16 cellular contexts compared by ENCODE assay signal in the genomic region with DNA sequence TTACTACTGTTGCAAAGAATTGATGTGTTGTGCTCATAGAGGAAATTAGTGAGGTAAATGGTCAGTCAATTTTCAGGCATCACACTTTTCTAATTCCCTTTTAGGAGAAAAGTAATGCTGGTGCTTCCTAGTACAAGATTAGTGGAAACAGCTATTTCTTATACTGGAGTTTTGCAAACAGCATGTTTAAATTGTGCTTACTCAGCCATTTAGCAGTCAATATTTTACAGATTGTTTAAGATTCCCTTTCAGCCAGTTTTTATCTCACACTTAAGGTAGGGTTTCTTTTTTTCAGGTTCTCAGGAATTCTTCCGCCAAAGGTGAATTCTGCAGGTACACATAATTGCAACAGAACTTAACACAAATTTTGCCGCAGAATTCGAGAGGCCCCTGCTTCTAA. TPM values are rescaled to one million over a fixed set of nuclear protein-coding genes. Genes with fewer than 3 reads are reported as not detected.
A peak's percentile ranks its signal among the peaks of the same experiment; 100 is the strongest.
DNase-seq lines count a peak whose midpoint lies in the region; ATAC-seq and TF ChIP-seq lines count a peak whose summit lies in the region.
"Had no signal": no experiment of that assay in that cellular context is flagged by ENCODE, and none has a peak within 500 bp of the region (broad histone marks: within the 10 kb centered on the region; RNA-seq: fewer than 3 reads in every experiment).

No MANE protein-coding gene starts in this region.

- H3K9me3 ChIP-seq in breast epithelium, result no peaks in the 10 kb centered on the region
- H3K9me3 ChIP-seq: BLaER1, HAP-1 had no signal

- H3K4me1 ChIP-seq in breast epithelium, result no peaks in the 10 kb centered on the region
- H3K4me1 ChIP-seq: BLaER1, HAP-1 had no signal

- H3K27ac Mint-ChIP-seq in activated T-cell treated with anti-CD3 and anti-CD28 coated beads, Interleukin-2, amount 50 U/mL, for 24 hours, result peak overlapping the region; percentile 63
- peak overlapping the region; percentile 22 for H3K27ac Mint-ChIP-seq in MCF 10A (ENCODE audit: low read depth, unreplicated experiment)
- H3K27ac Mint-ChIP-seq in activated naive CD8-positive, alpha-beta T cell treated with anti-CD3 and anti-CD28 coated beads for 36 hours, result peak overlapping the region; percentile 34
- peak overlapping the region in 2 of 3 experiments; percentile 17 to 30 for H3K27ac Mint-ChIP-seq in nephron

- no TSS peak for BruUV-seq in MCF 10A (replicated peaks; lab: Mats Ljungman, UMichigan)

- H3K27me3 ChIP-seq in breast epithelium, result no peaks in the 10 kb centered on the region
- H3K27me3 ChIP-seq: BLaER1 had no signal

- POLR2A ChIA-PET in MCF 10A (lab: Yijun Ruan, JAX), result interaction anchor here (0.6 to 2.1 kb wide), 4 partner anchors 10 to 48 kb away, joined by 3 to 13 read pairs (median 4); a partner anchor contains a TSS

- H3K27me3 Mint-ChIP-seq in activated T-cell treated with anti-CD3 and anti-CD28 coated beads, Interleukin-2, amount 50 U/mL, for 24 hours, result no peaks in the 10 kb centered on the region
- H3K27me3 Mint-ChIP-seq in activated T-cell treated with anti-CD3 and anti-CD28 coated beads, Interleukin-2, amount 50 U/mL, for 4 hours (ENCODE audit: low read depth), result no peaks in the 10 kb centered on the region
- no peaks in the 10 kb centered on the region for H3K27me3 Mint-ChIP-seq in MCF 10A (ENCODE audit: insufficient read depth, unreplicated experiment)
- H3K27me3 Mint-ChIP-seq in activated naive CD8-positive, alpha-beta T cell treated with anti-CD3 and anti-CD28 coated beads for 36 hours, result no peaks in the 10 kb centered on the region
- no peaks in the 10 kb centered on the region for H3K27me3 Mint-ChIP-seq in nephron (ENCODE audit: low read depth)
- H3K27me3 Mint-ChIP-seq: CD4-positive, alpha-beta memory T cell had no signal

- no peak for TF ChIP-seq POLR2A in breast epithelium (IDR thresholded peaks at IDR 0.05)

- no peak for ATAC-seq in activated T-cell treated with anti-CD3 and anti-CD28 coated beads, Interleukin-2, amount 50 U/mL, for 4 hours
- ATAC-seq in GM21825 (IDR thresholded peaks at IDR 0.05; ENCODE audit: unreplicated experiment), result no peak

- H3K4me1 Mint-ChIP-seq in activated T-cell treated with anti-CD3 and anti-CD28 coated beads, Interleukin-2, amount 50 U/mL, for 24 hours (ENCODE audit: low read depth), result peaks cover 66% of the 10 kb centered on the region
- H3K4me1 Mint-ChIP-seq in activated T-cell treated with anti-CD3 and anti-CD28 coated beads, Interleukin-2, amount 50 U/mL, for 4 hours (ENCODE audit: low read depth), result peaks cover 36% of the 10 kb centered on the region
- H3K4me1 Mint-ChIP-seq in MCF 10A (ENCODE audit: insufficient read depth, unreplicated experiment) (peaks cover 10% of the 10 kb centered on the region), nephron (peaks cover 6% of the 10 kb centered on the region)
- peaks cover 32% of the 10 kb centered on the region for H3K4me1 Mint-ChIP-seq in activated naive CD8-positive, alpha-beta T cell treated with anti-CD3 and anti-CD28 coated beads for 36 hours
- H3K4me1 Mint-ChIP-seq: CD14-positive monocyte had no signal

- H3K36me3 Mint-ChIP-seq in activated T-cell treated with anti-CD3 and anti-CD28 coated beads, Interleukin-2, amount 50 U/mL, for 24 hours (ENCODE audit: low read depth), result peaks cover 98% of the 10 kb centered on the region
- peaks cover 67% of the 10 kb centered on the region for H3K36me3 Mint-ChIP-seq in activated T-cell treated with anti-CD3 and anti-CD28 coated beads, Interleukin-2, amount 50 U/mL, for 4 hours (ENCODE audit: insufficient read depth)
- H3K36me3 Mint-ChIP-seq in MCF 10A (ENCODE audit: insufficient read depth, unreplicated experiment), result peaks cover 99% of the 10 kb centered on the region
- H3K36me3 Mint-ChIP-seq in activated naive CD8-positive, alpha-beta T cell treated with anti-CD3 and anti-CD28 coated beads for 36 hours, result peaks cover 54% of the 10 kb centered on the region
- H3K36me3 Mint-ChIP-seq in nephron (ENCODE audit: low read depth), result peaks cover 87% of the 10 kb centered on the region

- no peak overlapping the region for H3K4me3 ChIP-seq in breast epithelium
- H3K4me3 ChIP-seq: BLaER1, HAP-1 had no signal

- no peak for DNase-seq in activated T-cell treated with anti-CD3 and anti-CD28 coated beads, Interleukin-2, amount 50 U/mL, for 24 hours
- DNase-seq in activated T-cell treated with anti-CD3 and anti-CD28 coated beads, Interleukin-2, amount 50 U/mL, for 4 hours, result no peak
- DNase-seq in MCF 10A (ENCODE audit: unreplicated experiment) (no peak), breast epithelium (ENCODE audit: low spot score in 2 of 2) (no peak), islet precursor cell (no peak)
- DNase-seq in activated naive CD8-positive, alpha-beta T cell treated with anti-CD3 and anti-CD28 coated beads for 36 hours, result no peak
- DNase-seq: CD4-positive, alpha-beta memory T cell; DMS153; DMS79; GDM1 had no signal

- CTCF ChIA-PET in MCF 10A (lab: Yijun Ruan, JAX), result interaction anchor here (0.6 to 2.5 kb wide), 5 partner anchors 34 to 551 kb away, joined by 3 to 6 read pairs (median 4); no protein-coding TSS in a partner anchor

- no peak overlapping the region for H3K4me3 Mint-ChIP-seq in activated T-cell treated with anti-CD3 and anti-CD28 coated beads, Interleukin-2, amount 50 U/mL, for 24 hours
- H3K4me3 Mint-ChIP-seq in activated T-cell treated with anti-CD3 and anti-CD28 coated beads, Interleukin-2, amount 50 U/mL, for 4 hours, result no peak overlapping the region
- no peak overlapping the region for H3K4me3 Mint-ChIP-seq in MCF 10A (ENCODE audit: unreplicated experiment)
- H3K4me3 Mint-ChIP-seq in activated naive CD8-positive, alpha-beta T cell treated with anti-CD3 and anti-CD28 coated beads for 36 hours, result no peak overlapping the region
- H3K4me3 Mint-ChIP-seq in nephron, result no peak overlapping the region
- H3K4me3 Mint-ChIP-seq: CD14-positive monocyte; CD4-positive, alpha-beta memory T cell had no signal

- intact Hi-C loops in MCF 10A (cut with micrococcal nuclease) (no loop called here), breast epithelium (cut with DNase I; ENCODE audit: low total_unique reads) (no loop called here)

- H3K36me3 ChIP-seq in breast epithelium, result peaks cover 16% of the 10 kb centered on the region

- TF ChIP-seq CTCF in MCF 10A (IDR thresholded peaks at IDR 0.05; ENCODE audit: unreplicated experiment) (no peak), breast epithelium (IDR thresholded peaks at IDR 0.05) (no peak), nephron (IDR thresholded peaks at IDR 0.05; ENCODE audit: unreplicated experiment in 3 of 3) (no peak)

- H3K9me3 Mint-ChIP-seq in activated T-cell treated with anti-CD3 and anti-CD28 coated beads, Interleukin-2, amount 50 U/mL, for 24 hours, result no peaks in the 10 kb centered on the region
- H3K9me3 Mint-ChIP-seq in activated T-cell treated with anti-CD3 and anti-CD28 coated beads, Interleukin-2, amount 50 U/mL, for 4 hours, result no peaks in the 10 kb centered on the region
- H3K9me3 Mint-ChIP-seq in MCF 10A (ENCODE audit: unreplicated experiment) (no peaks in the 10 kb centered on the region), nephron (no peaks in the 10 kb centered on the region)
- H3K9me3 Mint-ChIP-seq in activated naive CD8-positive, alpha-beta T cell treated with anti-CD3 and anti-CD28 coated beads for 36 hours, result no peaks in the 10 kb centered on the region
- H3K9me3 Mint-ChIP-seq: CD14-positive monocyte; CD4-positive, alpha-beta memory T cell had no signal

- H3K27ac ChIP-seq in breast epithelium, result no peak overlapping the region
- H3K27ac ChIP-seq: 22Rv1, BLaER1 had no signal

RNA-seq across cellular contexts. Expression of a gene that starts 10.9 kb away (rescaled TPM):
- total RNA-seq in activated T-cell treated with anti-CD3 and anti-CD28 coated beads, Interleukin-2, amount 50 U/mL, for 4 hours, result 100 to 1,000 TPM; 202 to 215 (median 202) TPM
- total RNA-seq in MCF 10A (2022) (154 and 171 TPM in 2 replicates), breast epithelium (100 to 1,000 TPM in 2 of 3 donors, 10 to 100 TPM in 1; 96.3 to 134 (median 118) TPM)
- 100 to 1,000 TPM; 294 TPM for total RNA-seq in activated naive CD8-positive, alpha-beta T cell treated with anti-CD3 and anti-CD28 coated beads for 36 hours
